Comparison of ENCODE assay signal across 1 cellular context in the genomic region with DNA sequence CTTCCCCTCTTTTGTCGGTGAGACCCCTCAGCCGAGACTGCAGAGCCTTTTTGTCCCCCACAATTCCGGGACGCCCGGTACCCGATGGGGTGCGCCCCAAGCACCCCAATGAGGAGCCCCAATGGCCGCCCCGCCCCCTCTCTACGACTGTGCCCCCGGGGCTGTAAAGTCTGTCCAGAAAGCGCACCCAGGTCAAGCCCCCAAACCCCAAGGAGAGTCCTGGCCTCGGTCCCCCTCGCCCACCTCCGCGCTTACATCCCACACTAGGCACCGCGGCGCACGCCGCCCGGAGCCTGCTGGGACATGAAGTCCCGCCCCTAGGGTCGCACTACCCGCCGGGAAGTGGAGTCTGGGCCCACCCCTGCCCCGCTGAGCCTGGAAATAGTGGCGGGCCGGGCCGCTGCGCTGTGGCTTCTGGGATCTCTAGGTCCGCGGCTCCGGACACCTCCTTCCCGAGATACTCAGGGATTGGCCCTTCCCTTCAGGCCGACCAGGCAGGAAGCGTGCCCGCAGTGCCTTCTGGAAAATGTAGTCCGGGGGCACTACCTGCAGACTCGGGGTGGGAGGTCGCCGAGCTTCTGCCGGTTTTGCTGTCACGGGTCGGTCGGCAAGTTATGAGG.
A peak's percentile ranks its signal among the peaks of the same experiment; 100 is the strongest.
TF ChIP-seq lines count a peak whose summit lies in the region.

A gene (minus strand): TSS at position 281 of the 620 bp plus-strand sequence. CDS start 442 bp downstream, outside the sequence.

TF ChIP-seq in HepG2, 621 proteins besides CTCF, POLR2A, EP300 and RAD21 (continued from another document and continues in another):
- TF ChIP-seq, protein P1, sequence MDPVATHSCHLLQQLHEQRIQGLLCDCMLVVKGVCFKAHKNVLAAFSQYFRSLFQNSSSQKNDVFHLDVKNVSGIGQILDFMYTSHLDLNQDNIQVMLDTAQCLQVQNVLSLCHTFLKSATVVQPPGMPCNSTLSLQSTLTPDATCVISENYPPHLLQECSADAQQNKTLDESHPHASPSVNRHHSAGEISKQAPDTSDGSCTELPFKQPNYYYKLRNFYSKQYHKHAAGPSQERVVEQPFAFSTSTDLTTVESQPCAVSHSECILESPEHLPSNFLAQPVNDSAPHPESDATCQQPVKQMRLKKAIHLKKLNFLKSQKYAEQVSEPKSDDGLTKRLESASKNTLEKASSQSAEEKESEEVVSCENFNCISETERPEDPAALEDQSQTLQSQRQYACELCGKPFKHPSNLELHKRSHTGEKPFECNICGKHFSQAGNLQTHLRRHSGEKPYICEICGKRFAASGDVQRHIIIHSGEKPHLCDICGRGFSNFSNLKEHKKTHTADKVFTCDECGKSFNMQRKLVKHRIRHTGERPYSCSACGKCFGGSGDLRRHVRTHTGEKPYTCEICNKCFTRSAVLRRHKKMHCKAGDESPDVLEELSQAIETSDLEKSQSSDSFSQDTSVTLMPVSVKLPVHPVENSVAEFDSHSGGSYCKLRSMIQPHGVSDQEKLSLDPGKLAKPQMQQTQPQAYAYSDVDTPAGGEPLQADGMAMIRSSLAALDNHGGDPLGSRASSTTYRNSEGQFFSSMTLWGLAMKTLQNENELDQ (CRISPR knock-in tag; IDR thresholded peaks at IDR 0.05; ENCODE audit: borderline replicate concordance): no peak
- TF ChIP-seq CEBPB (IDR thresholded peaks at IDR 0.05; ENCODE audit: borderline replicate concordance, low read depth, low read length) (no peak), ZNF543 (CRISPR knock-in tag; IDR thresholded peaks at IDR 0.05) (no peak), IKZF4 (CRISPR knock-in tag; IDR thresholded peaks at IDR 0.05; ENCODE audit: borderline replicate concordance, low read depth, not compliant biosample characterization) (no peak), ZFP90 (CRISPR knock-in tag; IDR thresholded peaks at IDR 0.05; ENCODE audit: borderline replicate concordance) (0 out of 2 replicates have a peak, but pooled peaks have one; percentile 39), ZNF780A (CRISPR knock-in tag; IDR thresholded peaks at IDR 0.05) (no peak), SMAD3 (CRISPR knock-in tag; IDR thresholded peaks at IDR 0.05) (no peak), SRSF4 (IDR thresholded peaks at IDR 0.05; ENCODE audit: low read depth, low read length, poor library complexity, severe bottlenecking) (no peak), ZZZ3 (CRISPR knock-in tag; IDR thresholded peaks at IDR 0.05; ENCODE audit: borderline replicate concordance) (no peak; the same call in 1 of the 2 replicates), ZBTB20 (CRISPR knock-in tag; IDR thresholded peaks at IDR 0.05; ENCODE audit: borderline replicate concordance, low read depth) (0 out of 2 replicates have a peak, but pooled peaks have one; percentile 26), ZNF891 (CRISPR knock-in tag; IDR thresholded peaks at IDR 0.05) (peak; percentile 76; the same call in 1 of the 2 replicates), SALL2 (CRISPR knock-in tag; IDR thresholded peaks at IDR 0.05) (no peak), NCOR1 (IDR thresholded peaks at IDR 0.05; ENCODE audit: borderline replicate concordance, low read length) (no peak; the same call in 1 of the 2 replicates), JUN (CRISPR knock-in tag; IDR thresholded peaks at IDR 0.05) (no peak), HMG20A (CRISPR knock-in tag; IDR thresholded peaks at IDR 0.05; ENCODE audit: borderline replicate concordance) (no peak), KLF9 (CRISPR knock-in tag; IDR thresholded peaks at IDR 0.05; ENCODE audit: low read depth) (no peak), CHCHD3 (CRISPR knock-in tag; IDR thresholded peaks at IDR 0.05) (no peak), ZNF674 (CRISPR knock-in tag; IDR thresholded peaks at IDR 0.05; ENCODE audit: low read depth) (no peak), TBX2 (CRISPR knock-in tag; IDR thresholded peaks at IDR 0.05; ENCODE audit: borderline replicate concordance) (peak; percentile 77; the same call in 1 of the 2 replicates), HNRNPH1 (optimal IDR thresholded peaks at IDR 0.05; ENCODE audit: low read depth, low read length) (no peak), GPN1 (CRISPR knock-in tag; IDR thresholded peaks at IDR 0.05; ENCODE audit: borderline replicate concordance) (no peak), ZNF224 (CRISPR knock-in tag; IDR thresholded peaks at IDR 0.05) (0 out of 2 replicates have a peak, but pooled peaks have one; percentile 36), CREB1 (IDR thresholded peaks at IDR 0.05) (0 out of 2 replicates have a peak, but pooled peaks have one; percentile 2), CREB1 (CRISPR knock-in tag; IDR thresholded peaks at IDR 0.05) (peak; percentile 80), ETV5 (CRISPR knock-in tag; IDR thresholded peaks at IDR 0.05; ENCODE audit: borderline replicate concordance) (peak; percentile 72; the same call in 1 of the 2 replicates), ZKSCAN5 (CRISPR knock-in tag; IDR thresholded peaks at IDR 0.05) (no peak), TMF1 (CRISPR knock-in tag; IDR thresholded peaks at IDR 0.05; ENCODE audit: low read depth) (no peak), MBNL3 (CRISPR knock-in tag; conservative IDR thresholded peaks at IDR 0.05) (no peak), ZNF44 (CRISPR knock-in tag; IDR thresholded peaks at IDR 0.05) (peak; percentile 77; the same call in 1 of the 2 replicates), ATM (IDR thresholded peaks at IDR 0.05; ENCODE audit: borderline replicate concordance) (no peak), SAP130 (CRISPR knock-in tag; IDR thresholded peaks at IDR 0.05; ENCODE audit: low read depth) (peak; percentile 86), DR1 (CRISPR knock-in tag; IDR thresholded peaks at IDR 0.05) (peak; percentile 80), ZNF225 (CRISPR knock-in tag; IDR thresholded peaks at IDR 0.05) (no peak), SSRP1 (CRISPR knock-in tag; IDR thresholded peaks at IDR 0.05) (no peak)
- TF ChIP-seq, protein P2, sequence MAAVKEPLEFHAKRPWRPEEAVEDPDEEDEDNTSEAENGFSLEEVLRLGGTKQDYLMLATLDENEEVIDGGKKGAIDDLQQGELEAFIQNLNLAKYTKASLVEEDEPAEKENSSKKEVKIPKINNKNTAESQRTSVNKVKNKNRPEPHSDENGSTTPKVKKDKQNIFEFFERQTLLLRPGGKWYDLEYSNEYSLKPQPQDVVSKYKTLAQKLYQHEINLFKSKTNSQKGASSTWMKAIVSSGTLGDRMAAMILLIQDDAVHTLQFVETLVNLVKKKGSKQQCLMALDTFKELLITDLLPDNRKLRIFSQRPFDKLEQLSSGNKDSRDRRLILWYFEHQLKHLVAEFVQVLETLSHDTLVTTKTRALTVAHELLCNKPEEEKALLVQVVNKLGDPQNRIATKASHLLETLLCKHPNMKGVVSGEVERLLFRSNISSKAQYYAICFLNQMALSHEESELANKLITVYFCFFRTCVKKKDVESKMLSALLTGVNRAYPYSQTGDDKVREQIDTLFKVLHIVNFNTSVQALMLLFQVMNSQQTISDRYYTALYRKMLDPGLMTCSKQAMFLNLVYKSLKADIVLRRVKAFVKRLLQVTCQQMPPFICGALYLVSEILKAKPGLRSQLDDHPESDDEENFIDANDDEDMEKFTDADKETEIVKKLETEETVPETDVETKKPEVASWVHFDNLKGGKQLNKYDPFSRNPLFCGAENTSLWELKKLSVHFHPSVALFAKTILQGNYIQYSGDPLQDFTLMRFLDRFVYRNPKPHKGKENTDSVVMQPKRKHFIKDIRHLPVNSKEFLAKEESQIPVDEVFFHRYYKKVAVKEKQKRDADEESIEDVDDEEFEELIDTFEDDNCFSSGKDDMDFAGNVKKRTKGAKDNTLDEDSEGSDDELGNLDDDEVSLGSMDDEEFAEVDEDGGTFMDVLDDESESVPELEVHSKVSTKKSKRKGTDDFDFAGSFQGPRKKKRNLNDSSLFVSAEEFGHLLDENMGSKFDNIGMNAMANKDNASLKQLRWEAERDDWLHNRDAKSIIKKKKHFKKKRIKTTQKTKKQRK (IDR thresholded peaks at IDR 0.05; ENCODE audit: low read length): no peak
- TF ChIP-seq, protein P3, sequence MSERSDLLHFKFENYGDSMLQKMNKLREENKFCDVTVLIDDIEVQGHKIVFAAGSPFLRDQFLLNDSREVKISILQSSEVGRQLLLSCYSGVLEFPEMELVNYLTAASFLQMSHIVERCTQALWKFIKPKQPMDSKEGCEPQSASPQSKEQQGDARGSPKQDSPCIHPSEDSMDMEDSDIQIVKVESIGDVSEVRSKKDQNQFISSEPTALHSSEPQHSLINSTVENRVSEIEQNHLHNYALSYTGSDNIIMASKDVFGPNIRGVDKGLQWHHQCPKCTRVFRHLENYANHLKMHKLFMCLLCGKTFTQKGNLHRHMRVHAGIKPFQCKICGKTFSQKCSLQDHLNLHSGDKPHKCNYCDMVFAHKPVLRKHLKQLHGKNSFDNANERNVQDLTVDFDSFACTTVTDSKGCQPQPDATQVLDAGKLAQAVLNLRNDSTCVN (CRISPR knock-in tag; IDR thresholded peaks at IDR 0.05; ENCODE audit: borderline replicate concordance): peak; percentile 30; the same call in 1 of the 2 replicates
- TF ChIP-seq, protein P4, sequence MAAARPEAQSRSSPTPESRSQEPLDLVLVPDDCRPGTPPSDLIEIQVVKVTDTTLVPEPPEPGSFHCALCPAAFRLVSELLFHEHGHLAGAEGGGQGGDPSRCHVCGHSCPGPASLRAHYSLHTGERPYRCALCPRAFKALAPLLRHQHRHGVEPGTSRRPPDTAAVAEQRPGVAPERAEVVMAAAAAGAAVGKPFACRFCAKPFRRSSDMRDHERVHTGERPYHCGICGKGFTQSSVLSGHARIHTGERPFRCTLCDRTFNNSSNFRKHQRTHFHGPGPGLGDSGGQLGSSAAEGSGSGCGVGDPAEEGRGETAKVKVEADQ (CRISPR knock-in tag; IDR thresholded peaks at IDR 0.05; ENCODE audit: borderline replicate concordance): no peak
- TF ChIP-seq, protein P5, sequence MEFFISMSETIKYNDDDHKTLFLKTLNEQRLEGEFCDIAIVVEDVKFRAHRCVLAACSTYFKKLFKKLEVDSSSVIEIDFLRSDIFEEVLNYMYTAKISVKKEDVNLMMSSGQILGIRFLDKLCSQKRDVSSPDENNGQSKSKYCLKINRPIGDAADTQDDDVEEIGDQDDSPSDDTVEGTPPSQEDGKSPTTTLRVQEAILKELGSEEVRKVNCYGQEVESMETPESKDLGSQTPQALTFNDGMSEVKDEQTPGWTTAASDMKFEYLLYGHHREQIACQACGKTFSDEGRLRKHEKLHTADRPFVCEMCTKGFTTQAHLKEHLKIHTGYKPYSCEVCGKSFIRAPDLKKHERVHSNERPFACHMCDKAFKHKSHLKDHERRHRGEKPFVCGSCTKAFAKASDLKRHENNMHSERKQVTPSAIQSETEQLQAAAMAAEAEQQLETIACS (CRISPR knock-in tag; IDR thresholded peaks at IDR 0.05): no peak
- TF ChIP-seq, protein P6, sequence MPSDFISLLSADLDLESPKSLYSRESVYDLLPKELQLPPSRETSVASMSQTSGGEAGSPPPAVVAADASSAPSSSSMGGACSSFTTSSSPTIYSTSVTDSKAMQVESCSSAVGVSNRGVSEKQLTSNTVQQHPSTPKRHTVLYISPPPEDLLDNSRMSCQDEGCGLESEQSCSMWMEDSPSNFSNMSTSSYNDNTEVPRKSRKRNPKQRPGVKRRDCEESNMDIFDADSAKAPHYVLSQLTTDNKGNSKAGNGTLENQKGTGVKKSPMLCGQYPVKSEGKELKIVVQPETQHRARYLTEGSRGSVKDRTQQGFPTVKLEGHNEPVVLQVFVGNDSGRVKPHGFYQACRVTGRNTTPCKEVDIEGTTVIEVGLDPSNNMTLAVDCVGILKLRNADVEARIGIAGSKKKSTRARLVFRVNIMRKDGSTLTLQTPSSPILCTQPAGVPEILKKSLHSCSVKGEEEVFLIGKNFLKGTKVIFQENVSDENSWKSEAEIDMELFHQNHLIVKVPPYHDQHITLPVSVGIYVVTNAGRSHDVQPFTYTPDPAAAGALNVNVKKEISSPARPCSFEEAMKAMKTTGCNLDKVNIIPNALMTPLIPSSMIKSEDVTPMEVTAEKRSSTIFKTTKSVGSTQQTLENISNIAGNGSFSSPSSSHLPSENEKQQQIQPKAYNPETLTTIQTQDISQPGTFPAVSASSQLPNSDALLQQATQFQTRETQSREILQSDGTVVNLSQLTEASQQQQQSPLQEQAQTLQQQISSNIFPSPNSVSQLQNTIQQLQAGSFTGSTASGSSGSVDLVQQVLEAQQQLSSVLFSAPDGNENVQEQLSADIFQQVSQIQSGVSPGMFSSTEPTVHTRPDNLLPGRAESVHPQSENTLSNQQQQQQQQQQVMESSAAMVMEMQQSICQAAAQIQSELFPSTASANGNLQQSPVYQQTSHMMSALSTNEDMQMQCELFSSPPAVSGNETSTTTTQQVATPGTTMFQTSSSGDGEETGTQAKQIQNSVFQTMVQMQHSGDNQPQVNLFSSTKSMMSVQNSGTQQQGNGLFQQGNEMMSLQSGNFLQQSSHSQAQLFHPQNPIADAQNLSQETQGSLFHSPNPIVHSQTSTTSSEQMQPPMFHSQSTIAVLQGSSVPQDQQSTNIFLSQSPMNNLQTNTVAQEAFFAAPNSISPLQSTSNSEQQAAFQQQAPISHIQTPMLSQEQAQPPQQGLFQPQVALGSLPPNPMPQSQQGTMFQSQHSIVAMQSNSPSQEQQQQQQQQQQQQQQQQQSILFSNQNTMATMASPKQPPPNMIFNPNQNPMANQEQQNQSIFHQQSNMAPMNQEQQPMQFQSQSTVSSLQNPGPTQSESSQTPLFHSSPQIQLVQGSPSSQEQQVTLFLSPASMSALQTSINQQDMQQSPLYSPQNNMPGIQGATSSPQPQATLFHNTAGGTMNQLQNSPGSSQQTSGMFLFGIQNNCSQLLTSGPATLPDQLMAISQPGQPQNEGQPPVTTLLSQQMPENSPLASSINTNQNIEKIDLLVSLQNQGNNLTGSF (CRISPR knock-in tag; IDR thresholded peaks at IDR 0.05): no peak
- TF ChIP-seq, protein P7, sequence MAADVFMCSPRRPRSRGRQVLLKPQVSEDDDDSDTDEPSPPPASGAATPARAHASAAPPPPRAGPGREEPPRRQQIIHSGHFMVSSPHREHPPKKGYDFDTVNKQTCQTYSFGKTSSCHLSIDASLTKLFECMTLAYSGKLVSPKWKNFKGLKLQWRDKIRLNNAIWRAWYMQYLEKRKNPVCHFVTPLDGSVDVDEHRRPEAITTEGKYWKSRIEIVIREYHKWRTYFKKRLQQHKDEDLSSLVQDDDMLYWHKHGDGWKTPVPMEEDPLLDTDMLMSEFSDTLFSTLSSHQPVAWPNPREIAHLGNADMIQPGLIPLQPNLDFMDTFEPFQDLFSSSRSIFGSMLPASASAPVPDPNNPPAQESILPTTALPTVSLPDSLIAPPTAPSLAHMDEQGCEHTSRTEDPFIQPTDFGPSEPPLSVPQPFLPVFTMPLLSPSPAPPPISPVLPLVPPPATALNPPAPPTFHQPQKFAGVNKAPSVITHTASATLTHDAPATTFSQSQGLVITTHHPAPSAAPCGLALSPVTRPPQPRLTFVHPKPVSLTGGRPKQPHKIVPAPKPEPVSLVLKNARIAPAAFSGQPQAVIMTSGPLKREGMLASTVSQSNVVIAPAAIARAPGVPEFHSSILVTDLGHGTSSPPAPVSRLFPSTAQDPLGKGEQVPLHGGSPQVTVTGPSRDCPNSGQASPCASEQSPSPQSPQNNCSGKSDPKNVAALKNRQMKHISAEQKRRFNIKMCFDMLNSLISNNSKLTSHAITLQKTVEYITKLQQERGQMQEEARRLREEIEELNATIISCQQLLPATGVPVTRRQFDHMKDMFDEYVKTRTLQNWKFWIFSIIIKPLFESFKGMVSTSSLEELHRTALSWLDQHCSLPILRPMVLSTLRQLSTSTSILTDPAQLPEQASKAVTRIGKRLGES (CRISPR knock-in tag; IDR thresholded peaks at IDR 0.05; ENCODE audit: borderline replicate concordance): no peak
- TF ChIP-seq, protein P8, sequence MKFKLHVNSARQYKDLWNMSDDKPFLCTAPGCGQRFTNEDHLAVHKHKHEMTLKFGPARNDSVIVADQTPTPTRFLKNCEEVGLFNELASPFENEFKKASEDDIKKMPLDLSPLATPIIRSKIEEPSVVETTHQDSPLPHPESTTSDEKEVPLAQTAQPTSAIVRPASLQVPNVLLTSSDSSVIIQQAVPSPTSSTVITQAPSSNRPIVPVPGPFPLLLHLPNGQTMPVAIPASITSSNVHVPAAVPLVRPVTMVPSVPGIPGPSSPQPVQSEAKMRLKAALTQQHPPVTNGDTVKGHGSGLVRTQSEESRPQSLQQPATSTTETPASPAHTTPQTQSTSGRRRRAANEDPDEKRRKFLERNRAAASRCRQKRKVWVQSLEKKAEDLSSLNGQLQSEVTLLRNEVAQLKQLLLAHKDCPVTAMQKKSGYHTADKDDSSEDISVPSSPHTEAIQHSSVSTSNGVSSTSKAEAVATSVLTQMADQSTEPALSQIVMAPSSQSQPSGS (CRISPR knock-in tag; IDR thresholded peaks at IDR 0.05): peak; percentile 61; the same call in 1 of the 2 replicates
